Comparison of ENCODE assay signal across 25 cellular contexts in genomic region chr12:39959467-39959866, GRCh38.
DNase-seq lines count a peak whose midpoint lies in the region; ATAC-seq, FAIRE-seq and TF ChIP-seq lines count a peak whose summit lies in the region.
"Had no signal": no experiment of that assay in that cellular context is flagged by ENCODE, and none has a peak within 500 bp of the region (broad histone marks: within the 10 kb centered on the region; RNA-seq: fewer than 3 reads in every experiment).

No MANE protein-coding gene starts in this region.

- H2BK120ac ChIP-seq in IMR-90 (ENCODE audit: low read depth, low read length), result no peak overlapping the region

- H3K9me3 ChIP-seq in A549 (no peaks in the 10 kb centered on the region), IMR-90 (ENCODE audit: control insufficient read depth, insufficient read depth, low read length) (no peaks in the 10 kb centered on the region), K562 (replicated peaks; ENCODE audit: control insufficient read depth, insufficient read depth, low read depth, low read length) (no peaks in the 10 kb centered on the region)
- H3K9me3 ChIP-seq: BE2C, BLaER1 had no signal

- H4K91ac ChIP-seq in IMR-90 (ENCODE audit: insufficient read depth, low read depth, low read length), result no peak overlapping the region

- H3K9me3 Mint-ChIP-seq in activated CD4-positive, alpha-beta memory T cell treated with anti-CD3 and anti-CD28 coated beads, Interleukin-2, amount 10 ng/mL, durations not matched to agents 7 days and 5 days, result no peaks in the 10 kb centered on the region
- no peaks in the 10 kb centered on the region for H3K9me3 Mint-ChIP-seq in T-cell
- H3K9me3 Mint-ChIP-seq: CD4-positive, alpha-beta memory T cell; CD4-positive, CD25-positive, alpha-beta regulatory T cell; CD8-positive, alpha-beta memory T cell had no signal

- no peak overlapping the region for H3K23ac ChIP-seq in IMR-90 (ENCODE audit: low read depth, low read length)

- H3K36me3 ChIP-seq in IMR-90 (ENCODE audit: control insufficient read depth, insufficient read depth, low read length), result no peaks in the 10 kb centered on the region
- H3K36me3 ChIP-seq in K562 (ENCODE audit: control insufficient read depth, insufficient read depth, low read length), result no peaks in the 10 kb centered on the region
- H3K36me3 ChIP-seq: BE2C, BLaER1 had no signal

- TF ChIP-seq RAD21 in A549 (conservative IDR thresholded peaks at IDR 0.05 in 1 of 2, IDR thresholded peaks at IDR 0.05 in 1 of 2), result no peak
- no peak for TF ChIP-seq RAD21 in IMR-90 (IDR thresholded peaks at IDR 0.05; ENCODE audit: low read length)
- no peak for TF ChIP-seq RAD21 in K562 (CRISPR knock-in tag; conservative IDR thresholded peaks at IDR 0.05 in 1 of 2, IDR thresholded peaks at IDR 0.05 in 1 of 2)

- H3K27me3 ChIP-seq in IMR-90 (ENCODE audit: control insufficient read depth, insufficient read depth, low read length) (no peaks in the 10 kb centered on the region), K562 (ENCODE audit: control insufficient read depth in 2 of 2, insufficient read depth in 2 of 2, low read length in 2 of 2) (no peaks in the 10 kb centered on the region)
- H3K27me3 ChIP-seq: BE2C, BLaER1 had no signal

- no peak overlapping the region for H3K18ac ChIP-seq in IMR-90 (ENCODE audit: low read depth, low read length)

- H3K9ac ChIP-seq in IMR-90 (ENCODE audit: low read depth, low read length), result no peak overlapping the region
- no peak overlapping the region for H3K9ac ChIP-seq in K562 (ENCODE audit: insufficient read depth in 1 of 2, low read depth in 2 of 2, low read length in 2 of 2)
- H3K9ac ChIP-seq: BLaER1 had no signal

- CTCF ChIA-PET in A549 (lab: Yijun Ruan, JAX), result no interaction called here
- CTCF ChIA-PET in IMR-90 (lab: Yijun Ruan, JAX), result no interaction called here
- CTCF ChIA-PET in K562 (lab: Yijun Ruan, JAX; ENCODE audit: low intra/inter-chr PET ratio), result no interaction called here
- CTCF ChIA-PET in activated CD4-positive, alpha-beta memory T cell treated with anti-CD3 and anti-CD28 coated beads, Interleukin-2, amount 10 ng/mL, durations not matched to agents 7 days and 5 days (lab: Charles Lee), result no interaction called here
- CTCF ChIA-PET in T-cell (lab: Charles Lee), result interaction anchor here in 1 of 2 donors (0.6 kb wide), 1 partner anchor 49 kb away, joined by 5 read pairs; no protein-coding TSS in a partner anchor

- no peak overlapping the region for H3K14ac ChIP-seq in IMR-90 (replicated peaks; ENCODE audit: low read depth, low read length)

- H3K36me3 Mint-ChIP-seq in activated CD4-positive, alpha-beta memory T cell treated with anti-CD3 and anti-CD28 coated beads, Interleukin-2, amount 10 ng/mL, durations not matched to agents 7 days and 5 days (ENCODE audit: low read depth), result no peaks in the 10 kb centered on the region
- no peaks in the 10 kb centered on the region for H3K36me3 Mint-ChIP-seq in T-cell
- H3K36me3 Mint-ChIP-seq: CD4-positive, alpha-beta memory T cell; CD8-positive, alpha-beta memory T cell had no signal

- intact Hi-C loops in IMR-90 (cut with micrococcal nuclease), result no loop called here
- intact Hi-C loops in K562 (cut with micrococcal nuclease), result loop anchor here (2.0 kb wide), 1 partner anchor 195 kb away; no protein-coding TSS in a partner anchor

- no peak overlapping the region for H3K4me3 ChIP-seq in A549
- no peak overlapping the region for H3K4me3 ChIP-seq in IMR-90 (ENCODE audit: insufficient read depth, low read depth, low read length)
- no peak overlapping the region for H3K4me3 ChIP-seq in K562
- H3K4me3 ChIP-seq: BLaER1, GM12878 had no signal

- H3K4me3 Mint-ChIP-seq in activated CD4-positive, alpha-beta memory T cell treated with anti-CD3 and anti-CD28 coated beads, Interleukin-2, amount 10 ng/mL, durations not matched to agents 7 days and 5 days, result no peak overlapping the region
- H3K4me3 Mint-ChIP-seq in T-cell, result no peak overlapping the region
- H3K4me3 Mint-ChIP-seq: CD14-positive monocyte; CD4-positive, alpha-beta memory T cell; CD4-positive, CD25-positive, alpha-beta regulatory T cell; CD8-positive, alpha-beta memory T cell had no signal

- H2AK5ac ChIP-seq in IMR-90 (ENCODE audit: low read depth, low read length), result no peak overlapping the region

- H3K4ac ChIP-seq in IMR-90 (ENCODE audit: low read depth, low read length), result no peak overlapping the region

- no peak overlapping the region for H2AK9ac ChIP-seq in IMR-90 (replicated peaks; ENCODE audit: low read depth, low read length, poor library complexity)

- TF ChIP-seq POLR2A in A549 (IDR thresholded peaks at IDR 0.05; ENCODE audit: low read length) (no peak), IMR-90 (IDR thresholded peaks at IDR 0.05; ENCODE audit: low read depth, low read length) (no peak), K562 (conservative IDR thresholded peaks at IDR 0.05) (no peak)

- H3K56ac ChIP-seq in IMR-90 (ENCODE audit: extremely low read depth, insufficient read depth, low read length), result no peak overlapping the region

- no peak overlapping the region for H2BK20ac ChIP-seq in IMR-90 (ENCODE audit: low read depth, low read length)

- FAIRE-seq in A549 (lab: Jason Lieb, UNC) (no peak), K562 (lab: Jason Lieb, UNC) (no peak)
- FAIRE-seq: A204.1, GM12878, GM12892, GM18507 had no signal

- ATAC-seq in A549, result no peak
- ATAC-seq in IMR-90 (ENCODE audit: low read depth), result no peak
- no peak for ATAC-seq in K562
- no peak for ATAC-seq in T-cell (replicated peaks in 1 of 4)
- no peak for ATAC-seq in HG02798 (IDR thresholded peaks at IDR 0.05; ENCODE audit: poor library complexity, unreplicated experiment)
- ATAC-seq: GM12878 had no signal

- TF ChIP-seq EP300 in A549 (IDR thresholded peaks at IDR 0.05) (no peak), K562 (IDR thresholded peaks at IDR 0.05; ENCODE audit: low read length) (no peak)

- BruUV-seq in IMR-90 (replicated peaks; lab: Mats Ljungman, UMichigan) (no TSS peak), K562 (replicated peaks; lab: Mats Ljungman, UMichigan) (no TSS peak)

- H2BK5ac ChIP-seq in IMR-90 (ENCODE audit: low read depth, low read length, poor library complexity, severe bottlenecking), result no peak overlapping the region

- no peak overlapping the region for H4K8ac ChIP-seq in IMR-90 (ENCODE audit: low read depth in 2 of 2, low read length in 2 of 2)

- no peak overlapping the region for H3K27ac ChIP-seq in A549
- H3K27ac ChIP-seq in IMR-90 (ENCODE audit: insufficient read depth, low read length), result no peak overlapping the region
- no peak overlapping the region for H3K27ac ChIP-seq in K562 (ENCODE audit: extremely low read depth, low read depth, low read length)
- H3K27ac ChIP-seq: BLaER1 had no signal

- in situ Hi-C loops in IMR-90 (cut with MboI; ENCODE audit: low sequenced_read_pairs), result no loop called here
- in situ Hi-C loops in K562 (cut with MboI), result no loop called here

- no peak overlapping the region for H2AFZ ChIP-seq in IMR-90 (replicated peaks; ENCODE audit: low read length, poor library complexity)
- no peak overlapping the region for H2AFZ ChIP-seq in K562 (ENCODE audit: low read depth, low read length)

- no peak overlapping the region for H2BK15ac ChIP-seq in IMR-90 (ENCODE audit: low read depth, low read length)

- no peaks in the 10 kb centered on the region for H3K79me2 ChIP-seq in K562 (ENCODE audit: control insufficient read depth, insufficient read depth, low read length)

- H4K20me1 ChIP-seq in IMR-90 (ENCODE audit: insufficient read depth, low read length) (no peaks in the 10 kb centered on the region), K562 (replicated peaks; ENCODE audit: control insufficient read depth, insufficient read depth, low read length) (no peaks in the 10 kb centered on the region)
- H4K20me1 ChIP-seq: BLaER1 had no signal

- dilution Hi-C loops in IMR-90 (cut with HindIII; ENCODE audit: low sequenced_read_pairs, unreplicated experiment), result no loop called here

- H3K79me1 ChIP-seq in IMR-90 (ENCODE audit: low read depth in 1 of 2, low read length in 2 of 2), result no peaks in the 10 kb centered on the region

- H3K27ac Mint-ChIP-seq in activated CD4-positive, alpha-beta memory T cell treated with anti-CD3 and anti-CD28 coated beads, Interleukin-2, amount 10 ng/mL, durations not matched to agents 7 days and 5 days, result no peak overlapping the region
- no peak overlapping the region for H3K27ac Mint-ChIP-seq in T-cell
- H3K27ac Mint-ChIP-seq: CD14-positive monocyte; CD4-positive, alpha-beta memory T cell; CD4-positive, CD25-positive, alpha-beta regulatory T cell; CD8-positive, alpha-beta memory T cell had no signal

- no peak for TF ChIP-seq CTCF in A549 (IDR thresholded peaks at IDR 0.05)
- no peak for TF ChIP-seq CTCF in IMR-90 (conservative IDR thresholded peaks at IDR 0.05; ENCODE audit: low read depth, low read length)
- TF ChIP-seq CTCF in K562 (IDR thresholded peaks at IDR 0.05 in 2 of 3, conservative IDR thresholded peaks at IDR 0.05 in 1 of 3; ENCODE audit: insufficient read depth in 2 of 3, low read depth in 1 of 3, low read length in 3 of 3), result no peak

- no peak overlapping the region for H4K5ac ChIP-seq in IMR-90 (ENCODE audit: low read depth, low read length)

- H3K27me3 Mint-ChIP-seq in activated CD4-positive, alpha-beta memory T cell treated with anti-CD3 and anti-CD28 coated beads, Interleukin-2, amount 10 ng/mL, durations not matched to agents 7 days and 5 days, result no peaks in the 10 kb centered on the region
- H3K27me3 Mint-ChIP-seq in T-cell, result no peaks in the 10 kb centered on the region
- H3K27me3 Mint-ChIP-seq: CD4-positive, alpha-beta memory T cell; CD4-positive, CD25-positive, alpha-beta regulatory T cell; CD8-positive, alpha-beta memory T cell had no signal

- no peak overlapping the region for H3K4me2 ChIP-seq in A549
- H3K4me2 ChIP-seq in IMR-90 (ENCODE audit: low read depth, low read length), result no peak overlapping the region
- no peak overlapping the region for H3K4me2 ChIP-seq in K562 (ENCODE audit: insufficient read depth, low read length)
- H3K4me2 ChIP-seq: BLaER1 had no signal

- no peaks in the 10 kb centered on the region for H3K4me1 Mint-ChIP-seq in activated CD4-positive, alpha-beta memory T cell treated with anti-CD3 and anti-CD28 coated beads, Interleukin-2, amount 10 ng/mL, durations not matched to agents 7 days and 5 days
- no peaks in the 10 kb centered on the region for H3K4me1 Mint-ChIP-seq in T-cell
- H3K4me1 Mint-ChIP-seq: CD4-positive, alpha-beta memory T cell; CD4-positive, CD25-positive, alpha-beta regulatory T cell; CD8-positive, alpha-beta memory T cell had no signal

- H3K4me1 ChIP-seq in A549 (no peaks in the 10 kb centered on the region), IMR-90 (ENCODE audit: control insufficient read depth, insufficient read depth, low read length) (no peaks in the 10 kb centered on the region), K562 (replicated peaks in 1 of 2; ENCODE audit: control insufficient read depth in 2 of 2, insufficient read depth in 2 of 2, low read length in 2 of 2) (no peaks in the 10 kb centered on the region)
- H3K4me1 ChIP-seq: BE2C, BLaER1 had no signal

- H3K9me1 ChIP-seq in IMR-90 (ENCODE audit: insufficient read depth, low read length) (no peaks in the 10 kb centered on the region), K562 (ENCODE audit: control insufficient read depth, insufficient read depth, low read length) (no peaks in the 10 kb centered on the region)

- POLR2A ChIA-PET in A549 (lab: Yijun Ruan, JAX), result no interaction called here
- POLR2A ChIA-PET in IMR-90 (lab: Charles Lee; ENCODE audit: unreplicated experiment), result no interaction called here
- POLR2A ChIA-PET in K562 (lab: Yijun Ruan, JAX), result no interaction called here
- POLR2A ChIA-PET in activated CD4-positive, alpha-beta memory T cell treated with anti-CD3 and anti-CD28 coated beads, Interleukin-2, amount 10 ng/mL, durations not matched to agents 7 days and 5 days (lab: Charles Lee), result no interaction called here
- POLR2A ChIA-PET in T-cell (lab: Charles Lee), result no interaction called here

- WGBS in A549 (ENCODE audit: missing lambda C conversion rate), result 76% methylated on average over 2 of the region's 2 CpGs
- WGBS in IMR-90 (ENCODE audit: extremely low coverage in 2 of 2, insufficient read length in 1 of 2), 2 experiments, result no CpG with 5 or more reads among the region's 2 CpGs
- 42% methylated on average over 2 of the region's 2 CpGs for WGBS in K562 (ENCODE audit: insufficient coverage, low coverage, missing lambda C conversion rate)

- DNase-seq in A549 (ENCODE audit: low read depth in 1 of 2, low spot score in 1 of 2), result no peak
- DNase-seq in IMR-90, result no peak
- no peak for DNase-seq in K562 (ENCODE audit: extremely low read depth in 1 of 4, low spot score in 3 of 4)
- DNase-seq in activated CD4-positive, alpha-beta memory T cell treated with anti-CD3 and anti-CD28 coated beads, Interleukin-2, amount 10 ng/mL, durations not matched to agents 7 days and 5 days, result no peak
- DNase-seq in T-cell, result no peak
- DNase-seq: 8988T; BE2C; C1 segment of cervical spinal cord; CD4-positive, alpha-beta memory T cell; CD4-positive, CD25-positive, alpha-beta regulatory T cell; CD8-positive, alpha-beta memory T cell; COR-L47; DMS153; DMS53; DMS79; DND-41; EL; GDM1 had no signal

Comparison
In these comparisons a context has a peak if more than half of its experiments do, and no peak if none do; other contexts are left out.
1. Of the 35 proteins assayed by ChIP-seq in both K562 and A549: peak only in K562: none; only in A549: MAFK; in both: none; in neither: 34.